In the genomic region with DNA sequence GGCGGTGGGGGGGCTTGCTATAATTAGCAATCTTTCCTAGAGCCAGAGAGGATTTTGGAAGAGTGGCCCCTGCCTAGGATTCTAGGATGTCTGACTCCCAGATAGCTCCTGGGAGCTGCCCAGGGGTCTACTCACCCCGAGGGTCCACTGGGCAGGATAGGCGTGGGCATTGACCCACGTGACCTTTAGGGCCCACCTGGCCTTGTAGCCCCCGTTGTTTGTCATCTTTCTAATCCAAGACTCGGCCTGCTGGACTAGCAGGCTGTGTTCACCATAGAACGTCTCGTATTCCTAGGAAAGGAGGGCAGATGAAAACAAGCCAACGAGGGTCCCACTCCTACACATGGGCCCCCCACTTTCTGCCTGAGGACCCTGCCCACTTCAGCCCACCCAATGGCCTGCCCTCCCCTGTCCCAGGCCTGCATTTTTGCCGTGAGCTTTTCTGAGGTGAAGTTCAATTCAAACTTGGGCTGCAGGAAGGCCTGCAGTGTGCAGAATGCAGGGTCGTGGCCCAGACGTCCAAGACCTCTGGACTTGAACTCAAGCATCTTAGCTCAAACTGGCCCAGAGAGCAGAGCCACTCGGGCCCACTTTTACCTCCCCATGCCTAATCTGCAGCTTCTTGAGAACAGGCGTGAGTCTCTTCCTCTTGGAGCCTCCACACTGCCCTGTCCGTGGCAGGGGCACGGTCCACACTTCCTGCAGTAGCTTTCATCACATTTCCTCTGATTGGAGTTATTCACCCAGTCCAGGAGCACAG, we compare ENCODE assay signal across 29 cellular contexts. TPM values are rescaled to one million over a fixed set of nuclear protein-coding genes. Genes with fewer than 3 reads are reported as not detected.
DNase-seq lines count a peak whose midpoint lies in the region; ATAC-seq and TF ChIP-seq lines count a peak whose summit lies in the region.
"Had no signal": no experiment of that assay in that cellular context is flagged by ENCODE, and none has a peak within 500 bp of the region (broad histone marks: within the 10 kb centered on the region; RNA-seq: fewer than 3 reads in every experiment).

No MANE protein-coding gene starts in this region.

- no peak overlapping the region for H3K27ac Mint-ChIP-seq in activated T-helper 2 cell treated with anti-CD3 and anti-CD28 coated beads, Interferon-gamma antibody, Interleukin-2, Interleukin-4, amounts not matched to agents 10 μg/mL and 5 μg/mL and 100 μg/mL, durations not matched to agents 14 hours and 24 hours and 36 hours
- H3K27ac Mint-ChIP-seq: activated naive CD4-positive, alpha-beta T cell treated with anti-CD3 and anti-CD28 coated beads for 36 hours; dendritic cell treated with granulocyte-macrophage colony-stimulating factor and Interleukin-4, amounts not matched to agents 40 ng/mL and 50 ng/mL, for 4 days; naive thymus-derived CD4-positive, alpha-beta T cell; WTC11 had no signal

- no peak overlapping the region for H3K4me3 Mint-ChIP-seq in activated T-helper 2 cell treated with anti-CD3 and anti-CD28 coated beads, Interferon-gamma antibody, Interleukin-2, Interleukin-4, amounts not matched to agents 10 μg/mL and 5 μg/mL and 100 μg/mL, durations not matched to agents 14 hours and 24 hours and 36 hours (ENCODE audit: low read depth)
- H3K4me3 Mint-ChIP-seq: activated naive CD4-positive, alpha-beta T cell treated with anti-CD3 and anti-CD28 coated beads for 36 hours; dendritic cell treated with granulocyte-macrophage colony-stimulating factor and Interleukin-4, amounts not matched to agents 40 ng/mL and 50 ng/mL, for 4 days; naive thymus-derived CD4-positive, alpha-beta T cell; WTC11 had no signal

- no peaks in the 10 kb centered on the region for H3K9me3 Mint-ChIP-seq in activated T-helper 2 cell treated with anti-CD3 and anti-CD28 coated beads, Interferon-gamma antibody, Interleukin-2, Interleukin-4, amounts not matched to agents 10 μg/mL and 5 μg/mL and 100 μg/mL, durations not matched to agents 14 hours and 24 hours and 36 hours
- H3K9me3 Mint-ChIP-seq: activated naive CD4-positive, alpha-beta T cell treated with anti-CD3 and anti-CD28 coated beads for 36 hours; dendritic cell treated with granulocyte-macrophage colony-stimulating factor and Interleukin-4, amounts not matched to agents 40 ng/mL and 50 ng/mL, for 4 days had no signal

- no peak overlapping the region for H3K27ac ChIP-seq in RWPE2 (ENCODE audit: poor library complexity, severe bottlenecking)
- H3K27ac ChIP-seq: ascending aorta, epithelial cell of prostate, thyroid gland had no signal

- H3K4me3 ChIP-seq in RWPE2 (ENCODE audit: severe bottlenecking): no peak overlapping the region
- H3K4me3 ChIP-seq: ascending aorta, HAP-1, thyroid gland had no signal

- no peaks in the 10 kb centered on the region for H3K36me3 ChIP-seq in RWPE2 (ENCODE audit: low read depth)
- H3K36me3 ChIP-seq: ascending aorta, HAP-1, thyroid gland had no signal

- H3K4me1 ChIP-seq in RWPE2 (ENCODE audit: insufficient read depth, poor library complexity, severe bottlenecking): no peaks in the 10 kb centered on the region
- H3K4me1 ChIP-seq: ascending aorta, HAP-1, thyroid gland had no signal

- H3K27me3 Mint-ChIP-seq in activated T-helper 2 cell treated with anti-CD3 and anti-CD28 coated beads, Interferon-gamma antibody, Interleukin-2, Interleukin-4, amounts not matched to agents 10 μg/mL and 5 μg/mL and 100 μg/mL, durations not matched to agents 14 hours and 24 hours and 36 hours (ENCODE audit: low read depth): peaks cover 2% of the 10 kb centered on the region

- H3K36me3 Mint-ChIP-seq in activated T-helper 2 cell treated with anti-CD3 and anti-CD28 coated beads, Interferon-gamma antibody, Interleukin-2, Interleukin-4, amounts not matched to agents 10 μg/mL and 5 μg/mL and 100 μg/mL, durations not matched to agents 14 hours and 24 hours and 36 hours (ENCODE audit: low read depth): no peaks in the 10 kb centered on the region
- H3K36me3 Mint-ChIP-seq: WTC11 had no signal

- intact Hi-C loops in cardiac septum (cut with DNase I): no loop called here
- intact Hi-C loops in left ventricle myocardium superior (cut with micrococcal nuclease): no loop called here
- intact Hi-C loops in activated T-helper 2 cell treated with anti-CD3 and anti-CD28 coated beads, Interferon-gamma antibody, Interleukin-2, Interleukin-4, amounts not matched to agents 10 μg/mL and 5 μg/mL and 100 μg/mL, durations not matched to agents 14 hours and 24 hours and 36 hours (cut with micrococcal nuclease): no loop called here

- no peaks in the 10 kb centered on the region for H3K9me3 ChIP-seq in RWPE2 (ENCODE audit: severe bottlenecking)
- H3K9me3 ChIP-seq: ascending aorta, HAP-1, thyroid gland had no signal

- no peaks in the 10 kb centered on the region for H3K27me3 ChIP-seq in RWPE2 (ENCODE audit: insufficient read depth, poor library complexity, severe bottlenecking)
- H3K27me3 ChIP-seq: ascending aorta, thyroid gland had no signal

- ATAC-seq in left ventricle myocardium superior (no peak), RWPE2 (ENCODE audit: low read depth) (no peak)
- ATAC-seq: naive thymus-derived CD4-positive, alpha-beta T cell; WTC11 had no signal

- H3K4me1 Mint-ChIP-seq in activated T-helper 2 cell treated with anti-CD3 and anti-CD28 coated beads, Interferon-gamma antibody, Interleukin-2, Interleukin-4, amounts not matched to agents 10 μg/mL and 5 μg/mL and 100 μg/mL, durations not matched to agents 14 hours and 24 hours and 36 hours (ENCODE audit: low read depth): no peaks in the 10 kb centered on the region
- H3K4me1 Mint-ChIP-seq: WTC11 had no signal

- TF ChIP-seq CTCF in RWPE2 (IDR thresholded peaks at IDR 0.05; ENCODE audit: poor library complexity, severe bottlenecking): no peak

- peak; percentile 69 for DNase-seq in cardiac septum (ENCODE audit: low spot score)
- no peak for DNase-seq in left ventricle myocardium superior
- peak; percentile 34 for DNase-seq in RWPE2 (ENCODE audit: low spot score)
- peak; percentile 75 to 84 for DNase-seq in lung microvascular endothelial cell (ENCODE audit: low read depth in 2 of 2)
- DNase-seq in ureter (ENCODE audit: low spot score): peak; percentile 38
- no peak for DNase-seq in middle frontal gyrus (ENCODE audit: extremely low spot score, low spot score)
- DNase-seq in activated T-helper 2 cell treated with anti-CD3 and anti-CD28 coated beads, Interferon-gamma antibody, Interleukin-2, Interleukin-4, amounts not matched to agents 10 μg/mL and 5 μg/mL and 100 μg/mL, durations not matched to agents 14 hours and 24 hours and 36 hours (ENCODE audit: low spot score): no peak
- DNase-seq in NCI-H146 treated with DMSO at 0.1 percent for 48 hours (lab: John Stamatoyannopoulos, UW; ENCODE audit: unreplicated experiment): no peak
- DNase-seq: activated naive CD4-positive, alpha-beta T cell treated with anti-CD3 and anti-CD28 coated beads for 36 hours; activated T-cell treated with anti-CD3 and anti-CD28 coated beads for 4 hours; C1 segment of cervical spinal cord; caudate nucleus; mesenchymal stem cell; naive thymus-derived CD4-positive, alpha-beta T cell; NCI-H1048; NCI-H2029; NCI-H345; NCI-H82; occipital lobe; retina; SHP77; stimulated activated CD4-positive, alpha-beta T cell treated with anti-CD3 and anti-CD28 coated beads, Interleukin-4, amount 100 ng/mL, for 1 hour; stimulated activated naive CD4-positive, alpha-beta T cell; thyroid gland had no signal

RNA-seq across cellular contexts. Expression of gene MUC4, which starts 41.5 kb away (rescaled TPM):
- total RNA-seq in cardiac septum (0.03 TPM), left ventricle myocardium superior (not detected), lung microvascular endothelial cell (not detected in 2 replicates), ureter (0.08 TPM)
- total RNA-seq in activated T-helper 2 cell treated with anti-CD3 and anti-CD28 coated beads, Interferon-gamma antibody, Interleukin-2, Interleukin-4, amounts not matched to agents 10 μg/mL and 5 μg/mL and 100 μg/mL, durations not matched to agents 14 hours and 24 hours and 36 hours: 1.3 and 1.4 TPM in 2 replicates
- total RNA-seq: ascending aorta, occipital lobe had no signal

RNA-seq across cellular contexts. Expression of gene MUC20, which starts 49.5 kb away (rescaled TPM):
- total RNA-seq in cardiac septum (6.5 TPM), left ventricle myocardium superior (3.6 TPM), lung microvascular endothelial cell (under 0.01 TPM in 2 replicates), ureter (84.4 TPM)
- 3.9 and 5.0 TPM in 2 replicates for total RNA-seq in activated T-helper 2 cell treated with anti-CD3 and anti-CD28 coated beads, Interferon-gamma antibody, Interleukin-2, Interleukin-4, amounts not matched to agents 10 μg/mL and 5 μg/mL and 100 μg/mL, durations not matched to agents 14 hours and 24 hours and 36 hours

Comparison
In these comparisons a context has a peak if more than half of its experiments do, and no peak if none do; other contexts are left out.
1. DNase-seq: peak in cardiac septum (single experiment), RWPE2 (single experiment), lung microvascular endothelial cell (2 of 2) and ureter (single experiment); none in left ventricle myocardium superior (single experiment), middle frontal gyrus (single experiment), activated T-helper 2 cell treated with anti-CD3 and anti-CD28 coated beads, Interferon-gamma antibody, Interleukin-2, Interleukin-4, amounts not matched to agents 10 μg/mL and 5 μg/mL and 100 μg/mL, durations not matched to agents 14 hours and 24 hours and 36 hours (single experiment) and NCI-H146 treated with DMSO at 0.1 percent for 48 hours (single experiment).
2. RNA of gene MUC20, which starts 49.5 kb away (total RNA-seq): 84.4 TPM in ureter (single experiment); 6.5 TPM in cardiac septum (single experiment), 3.9 to 5.0 TPM in activated T-helper 2 cell treated with anti-CD3 and anti-CD28 coated beads, Interferon-gamma antibody, Interleukin-2, Interleukin-4, amounts not matched to agents 10 μg/mL and 5 μg/mL and 100 μg/mL, durations not matched to agents 14 hours and 24 hours and 36 hours, 3.6 TPM in left ventricle myocardium superior (single experiment) and under 0.01 TPM in lung microvascular endothelial cell; every median in the first group is over 10 times any median in the second.